1 cellular context compared by ENCODE assay signal in the genomic region with DNA sequence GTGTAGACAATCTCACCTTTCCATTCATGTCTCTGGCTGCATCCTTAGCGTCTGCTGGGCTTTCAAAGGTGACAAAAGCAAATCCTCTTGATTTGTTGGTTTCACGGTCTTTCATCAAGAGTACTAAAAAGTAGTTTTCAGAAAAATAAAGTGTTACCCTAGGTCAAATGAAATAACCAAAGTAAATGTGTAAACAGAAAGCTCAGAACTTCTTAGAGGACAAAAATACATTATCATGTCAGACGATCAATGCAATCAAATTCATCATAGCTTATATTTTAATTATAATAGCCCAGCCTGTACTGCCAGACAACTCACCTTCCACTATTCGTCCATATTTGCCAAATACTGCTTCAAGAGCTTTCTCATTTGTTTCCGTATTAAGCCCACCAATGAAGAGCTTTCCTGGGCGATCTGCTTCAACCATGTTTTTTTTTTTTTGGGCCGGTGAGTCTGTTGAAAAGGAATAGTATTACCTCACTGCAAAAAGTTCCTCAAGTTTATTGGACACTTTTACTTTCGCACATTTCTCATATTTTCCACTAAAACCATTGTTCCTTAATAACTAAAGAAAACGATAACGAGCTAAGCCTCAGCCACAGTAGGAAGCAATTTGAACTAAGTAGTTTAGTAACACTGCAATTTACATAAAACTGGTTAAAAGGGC.
TF ChIP-seq lines count a peak whose summit lies in the region.

No MANE protein-coding gene starts in this region.

TF ChIP-seq in GM23338, 12 proteins besides CTCF, POLR2A, EP300 and RAD21 (continued from another document):
- TF ChIP-seq, protein P1, sequence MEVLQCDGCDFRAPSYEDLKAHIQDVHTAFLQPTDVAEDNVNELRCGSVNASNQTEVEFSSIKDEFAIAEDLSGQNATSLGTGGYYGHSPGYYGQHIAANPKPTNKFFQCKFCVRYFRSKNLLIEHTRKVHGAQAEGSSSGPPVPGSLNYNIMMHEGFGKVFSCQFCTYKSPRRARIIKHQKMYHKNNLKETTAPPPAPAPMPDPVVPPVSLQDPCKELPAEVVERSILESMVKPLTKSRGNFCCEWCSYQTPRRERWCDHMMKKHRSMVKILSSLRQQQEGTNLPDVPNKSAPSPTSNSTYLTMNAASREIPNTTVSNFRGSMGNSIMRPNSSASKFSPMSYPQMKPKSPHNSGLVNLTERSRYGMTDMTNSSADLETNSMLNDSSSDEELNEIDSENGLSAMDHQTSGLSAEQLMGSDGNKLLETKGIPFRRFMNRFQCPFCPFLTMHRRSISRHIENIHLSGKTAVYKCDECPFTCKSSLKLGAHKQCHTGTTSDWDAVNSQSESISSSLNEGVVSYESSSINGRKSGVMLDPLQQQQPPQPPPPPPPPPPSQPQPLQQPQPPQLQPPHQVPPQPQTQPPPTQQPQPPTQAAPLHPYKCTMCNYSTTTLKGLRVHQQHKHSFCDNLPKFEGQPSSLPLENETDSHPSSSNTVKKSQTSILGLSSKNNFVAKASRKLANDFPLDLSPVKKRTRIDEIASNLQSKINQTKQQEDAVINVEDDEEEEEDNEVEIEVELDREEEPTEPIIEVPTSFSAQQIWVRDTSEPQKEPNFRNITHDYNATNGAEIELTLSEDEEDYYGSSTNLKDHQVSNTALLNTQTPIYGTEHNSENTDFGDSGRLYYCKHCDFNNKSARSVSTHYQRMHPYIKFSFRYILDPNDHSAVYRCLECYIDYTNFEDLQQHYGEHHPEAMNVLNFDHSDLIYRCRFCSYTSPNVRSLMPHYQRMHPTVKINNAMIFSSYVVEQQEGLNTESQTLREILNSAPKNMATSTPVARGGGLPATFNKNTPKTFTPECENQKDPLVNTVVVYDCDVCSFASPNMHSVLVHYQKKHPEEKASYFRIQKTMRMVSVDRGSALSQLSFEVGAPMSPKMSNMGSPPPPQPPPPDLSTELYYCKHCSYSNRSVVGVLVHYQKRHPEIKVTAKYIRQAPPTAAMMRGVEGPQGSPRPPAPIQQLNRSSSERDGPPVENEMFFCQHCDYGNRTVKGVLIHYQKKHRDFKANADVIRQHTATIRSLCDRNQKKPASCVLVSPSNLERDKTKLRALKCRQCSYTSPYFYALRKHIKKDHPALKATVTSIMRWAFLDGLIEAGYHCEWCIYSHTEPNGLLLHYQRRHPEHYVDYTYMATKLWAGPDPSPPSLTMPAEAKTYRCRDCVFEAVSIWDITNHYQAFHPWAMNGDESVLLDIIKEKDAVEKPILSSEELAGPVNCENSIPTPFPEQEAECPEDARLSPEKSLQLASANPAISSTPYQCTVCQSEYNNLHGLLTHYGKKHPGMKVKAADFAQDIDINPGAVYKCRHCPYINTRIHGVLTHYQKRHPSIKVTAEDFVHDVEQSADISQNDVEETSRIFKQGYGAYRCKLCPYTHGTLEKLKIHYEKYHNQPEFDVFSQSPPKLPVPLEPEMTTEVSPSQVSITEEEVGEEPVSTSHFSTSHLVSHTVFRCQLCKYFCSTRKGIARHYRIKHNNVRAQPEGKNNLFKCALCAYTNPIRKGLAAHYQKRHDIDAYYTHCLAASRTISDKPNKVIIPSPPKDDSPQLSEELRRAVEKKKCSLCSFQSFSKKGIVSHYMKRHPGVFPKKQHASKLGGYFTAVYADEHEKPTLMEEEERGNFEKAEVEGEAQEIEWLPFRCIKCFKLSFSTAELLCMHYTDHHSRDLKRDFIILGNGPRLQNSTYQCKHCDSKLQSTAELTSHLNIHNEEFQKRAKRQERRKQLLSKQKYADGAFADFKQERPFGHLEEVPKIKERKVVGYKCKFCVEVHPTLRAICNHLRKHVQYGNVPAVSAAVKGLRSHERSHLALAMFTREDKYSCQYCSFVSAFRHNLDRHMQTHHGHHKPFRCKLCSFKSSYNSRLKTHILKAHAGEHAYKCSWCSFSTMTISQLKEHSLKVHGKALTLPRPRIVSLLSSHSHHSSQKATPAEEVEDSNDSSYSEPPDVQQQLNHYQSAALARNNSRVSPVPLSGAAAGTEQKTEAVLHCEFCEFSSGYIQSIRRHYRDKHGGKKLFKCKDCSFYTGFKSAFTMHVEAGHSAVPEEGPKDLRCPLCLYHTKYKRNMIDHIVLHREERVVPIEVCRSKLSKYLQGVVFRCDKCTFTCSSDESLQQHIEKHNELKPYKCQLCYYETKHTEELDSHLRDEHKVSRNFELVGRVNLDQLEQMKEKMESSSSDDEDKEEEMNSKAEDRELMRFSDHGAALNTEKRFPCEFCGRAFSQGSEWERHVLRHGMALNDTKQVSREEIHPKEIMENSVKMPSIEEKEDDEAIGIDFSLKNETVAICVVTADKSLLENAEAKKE (CRISPR knock-in tag; IDR thresholded peaks at IDR 0.05): no peak
- TF ChIP-seq, protein P2, sequence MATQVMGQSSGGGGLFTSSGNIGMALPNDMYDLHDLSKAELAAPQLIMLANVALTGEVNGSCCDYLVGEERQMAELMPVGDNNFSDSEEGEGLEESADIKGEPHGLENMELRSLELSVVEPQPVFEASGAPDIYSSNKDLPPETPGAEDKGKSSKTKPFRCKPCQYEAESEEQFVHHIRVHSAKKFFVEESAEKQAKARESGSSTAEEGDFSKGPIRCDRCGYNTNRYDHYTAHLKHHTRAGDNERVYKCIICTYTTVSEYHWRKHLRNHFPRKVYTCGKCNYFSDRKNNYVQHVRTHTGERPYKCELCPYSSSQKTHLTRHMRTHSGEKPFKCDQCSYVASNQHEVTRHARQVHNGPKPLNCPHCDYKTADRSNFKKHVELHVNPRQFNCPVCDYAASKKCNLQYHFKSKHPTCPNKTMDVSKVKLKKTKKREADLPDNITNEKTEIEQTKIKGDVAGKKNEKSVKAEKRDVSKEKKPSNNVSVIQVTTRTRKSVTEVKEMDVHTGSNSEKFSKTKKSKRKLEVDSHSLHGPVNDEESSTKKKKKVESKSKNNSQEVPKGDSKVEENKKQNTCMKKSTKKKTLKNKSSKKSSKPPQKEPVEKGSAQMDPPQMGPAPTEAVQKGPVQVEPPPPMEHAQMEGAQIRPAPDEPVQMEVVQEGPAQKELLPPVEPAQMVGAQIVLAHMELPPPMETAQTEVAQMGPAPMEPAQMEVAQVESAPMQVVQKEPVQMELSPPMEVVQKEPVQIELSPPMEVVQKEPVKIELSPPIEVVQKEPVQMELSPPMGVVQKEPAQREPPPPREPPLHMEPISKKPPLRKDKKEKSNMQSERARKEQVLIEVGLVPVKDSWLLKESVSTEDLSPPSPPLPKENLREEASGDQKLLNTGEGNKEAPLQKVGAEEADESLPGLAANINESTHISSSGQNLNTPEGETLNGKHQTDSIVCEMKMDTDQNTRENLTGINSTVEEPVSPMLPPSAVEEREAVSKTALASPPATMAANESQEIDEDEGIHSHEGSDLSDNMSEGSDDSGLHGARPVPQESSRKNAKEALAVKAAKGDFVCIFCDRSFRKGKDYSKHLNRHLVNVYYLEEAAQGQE (IDR thresholded peaks at IDR 0.05; ENCODE audit: unreplicated experiment): no peak
- TF ChIP-seq STAT1 (IDR thresholded peaks at IDR 0.05; ENCODE audit: unreplicated experiment) (no peak), NANOG (IDR thresholded peaks at IDR 0.05; ENCODE audit: borderline replicate concordance) (no peak), JUNB (IDR thresholded peaks at IDR 0.05; ENCODE audit: unreplicated experiment) (no peak), ZNF114 (CRISPR knock-in tag; IDR thresholded peaks at IDR 0.05) (no peak), ZNF331 (CRISPR knock-in tag; IDR thresholded peaks at IDR 0.05; ENCODE audit: low read depth) (no peak), EZH2phosphoT487 (IDR thresholded peaks at IDR 0.05; ENCODE audit: unreplicated experiment) (no peak)
